ENCODE assay signal across 10 cellular contexts in the genomic region with DNA sequence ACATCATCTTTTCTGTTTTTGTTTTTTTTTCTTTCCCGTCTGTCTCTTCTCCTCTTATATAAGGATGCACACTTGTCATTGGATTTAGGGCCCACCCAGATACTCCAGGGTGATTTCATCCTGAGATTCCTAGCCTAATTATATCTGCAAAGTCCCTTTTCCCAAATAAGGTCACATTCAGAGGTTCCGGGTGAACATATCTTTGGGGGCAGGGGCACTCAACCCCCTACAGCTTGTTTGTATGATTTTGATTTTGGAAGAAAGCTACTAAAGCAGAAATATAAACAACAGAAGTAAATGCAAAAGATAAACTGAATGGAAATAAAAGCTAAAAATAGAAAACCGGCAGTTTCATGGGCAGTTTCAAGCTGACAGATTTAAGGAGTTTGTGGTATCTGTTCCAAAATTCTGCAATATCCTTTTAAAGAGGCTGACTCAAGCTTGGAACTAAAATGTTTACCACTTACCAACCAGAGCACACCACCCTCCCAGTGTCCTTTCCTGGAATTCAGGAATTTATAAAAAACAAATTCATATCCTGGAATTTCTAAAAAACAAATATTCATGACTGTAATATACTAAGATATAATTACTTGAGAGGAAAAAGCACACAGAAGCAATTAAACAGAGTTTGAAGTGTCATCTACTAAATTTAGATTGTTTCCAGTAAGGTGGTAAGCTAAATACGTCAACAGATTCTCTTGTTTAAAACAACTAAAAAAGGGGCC.
DNase-seq lines count a peak whose midpoint lies in the region; ATAC-seq and TF ChIP-seq lines count a peak whose summit lies in the region.
"Had no signal": no experiment of that assay in that cellular context is flagged by ENCODE, and none has a peak within 500 bp of the region (broad histone marks: within the 10 kb centered on the region; RNA-seq: fewer than 3 reads in every experiment).

No MANE protein-coding gene starts in this region.

- no peak for TF ChIP-seq POLR2A in Peyer's patch (IDR thresholded peaks at IDR 0.05)

- peak overlapping the region; percentile 83 for H3K27ac Mint-ChIP-seq in HFFc6
- peak overlapping the region; percentile 83 for H3K27ac Mint-ChIP-seq in T-helper 2 cell treated with Interferon-gamma antibody and Interleukin-4, amounts not matched to agents 5 μg/mL and 100 μg/mL, for 36 hours
- H3K27ac Mint-ChIP-seq in stimulated activated naive CD8-positive, alpha-beta T cell treated with anti-CD3 and anti-CD28 coated beads, Interleukin-15, amount 100 ng/mL, for 72 hours: peak overlapping the region in 1 of 2 donors; percentile 28
- H3K27ac Mint-ChIP-seq: GM23338, memory B cell had no signal

- H3K4me1 Mint-ChIP-seq in HFFc6 (ENCODE audit: low read depth): peaks cover 86% of the 10 kb centered on the region
- H3K4me1 Mint-ChIP-seq in T-helper 2 cell treated with Interferon-gamma antibody and Interleukin-4, amounts not matched to agents 5 μg/mL and 100 μg/mL, for 36 hours (ENCODE audit: low read depth): peaks cover 63% of the 10 kb centered on the region
- peaks cover 37% of the 10 kb centered on the region for H3K4me1 Mint-ChIP-seq in stimulated activated naive CD8-positive, alpha-beta T cell treated with anti-CD3 and anti-CD28 coated beads, Interleukin-15, amount 100 ng/mL, for 72 hours

- no peaks in the 10 kb centered on the region for H3K9me3 ChIP-seq in Peyer's patch

- no peaks in the 10 kb centered on the region for H3K27me3 ChIP-seq in Peyer's patch

- H3K27ac ChIP-seq in Peyer's patch: peak overlapping the region in 2 of 4 donors; percentile 31 to 54

- peak; percentile 43 for ATAC-seq in stimulated activated naive CD8-positive, alpha-beta T cell treated with anti-CD3 and anti-CD28 coated beads, Interleukin-15, amount 100 ng/mL, for 72 hours
- ATAC-seq in GM19455 (IDR thresholded peaks at IDR 0.05; ENCODE audit: unreplicated experiment) (no peak), GM19467 (IDR thresholded peaks at IDR 0.05; ENCODE audit: unreplicated experiment) (no peak)
- ATAC-seq: GM23338 had no signal

- H3K4me3 ChIP-seq in fibroblast of villous mesenchyme (ENCODE audit: low read depth, low read length) (no peak overlapping the region), Peyer's patch (no peak overlapping the region)
- H3K4me3 ChIP-seq: GM23338 had no signal

- H3K36me3 ChIP-seq in Peyer's patch: no peaks in the 10 kb centered on the region

- peak; percentile 73 for DNase-seq in HFFc6
- DNase-seq in T-helper 2 cell treated with Interferon-gamma antibody and Interleukin-4, amounts not matched to agents 5 μg/mL and 100 μg/mL, for 36 hours (ENCODE audit: low spot score): no peak
- DNase-seq in fibroblast of villous mesenchyme (ENCODE audit: low read depth): peak; percentile 98
- no peak for DNase-seq in stimulated activated naive CD8-positive, alpha-beta T cell treated with anti-CD3 and anti-CD28 coated beads, Interleukin-15, amount 100 ng/mL, for 72 hours
- DNase-seq in glomerular visceral epithelial cell (ENCODE audit: extremely low spot score): no peak
- no peak for DNase-seq in Peyer's patch

- H3K4me3 Mint-ChIP-seq in HFFc6: peak overlapping the region; percentile 69
- peak overlapping the region; percentile 59 for H3K4me3 Mint-ChIP-seq in T-helper 2 cell treated with Interferon-gamma antibody and Interleukin-4, amounts not matched to agents 5 μg/mL and 100 μg/mL, for 36 hours
- peak overlapping the region; percentile 15 to 44 for H3K4me3 Mint-ChIP-seq in stimulated activated naive CD8-positive, alpha-beta T cell treated with anti-CD3 and anti-CD28 coated beads, Interleukin-15, amount 100 ng/mL, for 72 hours
- H3K4me3 Mint-ChIP-seq: GM23338, memory B cell had no signal

- no peaks in the 10 kb centered on the region for H3K9me3 Mint-ChIP-seq in HFFc6
- no peaks in the 10 kb centered on the region for H3K9me3 Mint-ChIP-seq in T-helper 2 cell treated with Interferon-gamma antibody and Interleukin-4, amounts not matched to agents 5 μg/mL and 100 μg/mL, for 36 hours
- no peaks in the 10 kb centered on the region for H3K9me3 Mint-ChIP-seq in stimulated activated naive CD8-positive, alpha-beta T cell treated with anti-CD3 and anti-CD28 coated beads, Interleukin-15, amount 100 ng/mL, for 72 hours
- H3K9me3 Mint-ChIP-seq: GM23338, memory B cell had no signal

- TF ChIP-seq CTCF in HFFc6 (IDR thresholded peaks at IDR 0.05): no peak
- TF ChIP-seq CTCF in fibroblast of villous mesenchyme (IDR thresholded peaks at IDR 0.05; ENCODE audit: insufficient read depth, low read depth, low read length): no peak
- no peak for TF ChIP-seq CTCF in Peyer's patch (IDR thresholded peaks at IDR 0.05)

- no peaks in the 10 kb centered on the region for H3K4me1 ChIP-seq in Peyer's patch

- no peaks in the 10 kb centered on the region for H3K36me3 Mint-ChIP-seq in HFFc6 (ENCODE audit: low read depth)
- H3K36me3 Mint-ChIP-seq in T-helper 2 cell treated with Interferon-gamma antibody and Interleukin-4, amounts not matched to agents 5 μg/mL and 100 μg/mL, for 36 hours (ENCODE audit: low read depth): no peaks in the 10 kb centered on the region
- H3K36me3 Mint-ChIP-seq: memory B cell had no signal

- H3K27me3 Mint-ChIP-seq in HFFc6 (ENCODE audit: insufficient read depth): no peaks in the 10 kb centered on the region
- peaks cover 2% of the 10 kb centered on the region for H3K27me3 Mint-ChIP-seq in T-helper 2 cell treated with Interferon-gamma antibody and Interleukin-4, amounts not matched to agents 5 μg/mL and 100 μg/mL, for 36 hours (ENCODE audit: low read depth)
- peaks cover 10% of the 10 kb centered on the region for H3K27me3 Mint-ChIP-seq in stimulated activated naive CD8-positive, alpha-beta T cell treated with anti-CD3 and anti-CD28 coated beads, Interleukin-15, amount 100 ng/mL, for 72 hours
- H3K27me3 Mint-ChIP-seq: memory B cell had no signal

Comparison
In these comparisons a context has a peak if more than half of its experiments do, and no peak if none do; other contexts are left out.
1. DNase-seq: peak in HFFc6 (single experiment) and fibroblast of villous mesenchyme (single experiment); none in T-helper 2 cell treated with Interferon-gamma antibody and Interleukin-4, amounts not matched to agents 5 μg/mL and 100 μg/mL, for 36 hours (single experiment), stimulated activated naive CD8-positive, alpha-beta T cell treated with anti-CD3 and anti-CD28 coated beads, Interleukin-15, amount 100 ng/mL, for 72 hours (0 of 2), glomerular visceral epithelial cell (single experiment) and Peyer's patch (0 of 3).
2. Peak in every context shown above with its lines, with median percentiles within 50 percentile points of each other: H3K4me3 Mint-ChIP-seq.